9 cellular contexts compared by ENCODE assay signal in genomic region chr1:235504122-235504493, GRCh38. TPM values are rescaled to one million over a fixed set of nuclear protein-coding genes. Genes with fewer than 3 reads are reported as not detected.
DNase-seq lines count a peak whose midpoint lies in the region; FAIRE-seq and TF ChIP-seq lines count a peak whose summit lies in the region.
"Had no signal": no experiment of that assay in that cellular context is flagged by ENCODE, and none has a peak within 500 bp of the region (broad histone marks: within the 10 kb centered on the region; RNA-seq: fewer than 3 reads in every experiment).

Gene B3GALNT2, minus strand, starts transcription at chr1:235504452. Its CDS starts 200 bp downstream, at chr1:235504252.

- H2BK120ac ChIP-seq in H1 (replicated peaks; ENCODE audit: low read depth, low read length): no peak within 1 kb of the TSS

- CTCF ChIA-PET in HEK293 (lab: Yijun Ruan, JAX): interaction anchor here (0.6 to 3.3 kb wide), 27 partner anchors 10 to 1027 kb away, joined by 3 to 22 read pairs (median 4); no protein-coding TSS in a partner anchor
- CTCF ChIA-PET in H1 (lab: Charles Lee; ENCODE audit: partially characterized antibody): interaction anchor here (0.6 to 2.4 kb wide), 33 partner anchors 8 to 1181 kb away, joined by 3 to 9 read pairs (median 4); no protein-coding TSS in a partner anchor

- H3K9ac ChIP-seq in NT2/D1 (ENCODE audit: insufficient read length, low read depth): peak within 1 kb of the TSS; percentile 99
- H3K9ac ChIP-seq in H1 (replicated peaks in 1 of 4; ENCODE audit: extremely low read depth in 1 of 4, low read depth in 3 of 4, low read length in 3 of 4): peak within 1 kb of the TSS; percentile 86 to 92 (median 89)

- no peak for TF ChIP-seq EP300 in H1 (IDR thresholded peaks at IDR 0.05; ENCODE audit: borderline replicate concordance in 1 of 2, low read depth in 2 of 2, low read length in 2 of 2)

- H3K4me1 ChIP-seq in HEK293 (ENCODE audit: control insufficient read depth, insufficient read depth, low read length): peaks cover 8% of the 10 kb centered on the region
- H3K4me1 ChIP-seq in NT2/D1 (ENCODE audit: insufficient read depth, insufficient read length): no peaks in the 10 kb centered on the region
- peaks cover 0 to 6% (median 0%) of the 10 kb centered on the region in 4 experiments; a peak in 2 of 7 replicates for H3K4me1 ChIP-seq in H1 (replicated peaks in 1 of 4; ENCODE audit: control insufficient read depth in 3 of 4, insufficient read depth in 4 of 4, low read length in 3 of 4)

- H3K79me2 ChIP-seq in H1 (ENCODE audit: control insufficient read depth in 1 of 2, insufficient read depth in 2 of 2, low read length in 2 of 2): peaks cover 11 to 46% of the 10 kb centered on the region in 2 experiments

- TF ChIP-seq CTCF in HEK293 (tag by site-specific recombination; IDR thresholded peaks at IDR 0.05): no peak
- TF ChIP-seq CTCF in H1 (IDR thresholded peaks at IDR 0.05; ENCODE audit: control extremely low read depth in 1 of 3, insufficient read depth in 1 of 3, low read depth in 1 of 3, low read length in 3 of 3): no peak

- H3K9me3 ChIP-seq in HEK293 (ENCODE audit: control insufficient read depth, insufficient read depth, low read depth, low read length): no peaks in the 10 kb centered on the region
- no peaks in the 10 kb centered on the region for H3K9me3 ChIP-seq in NT2/D1 (ENCODE audit: insufficient read depth, low read length)
- no peaks in the 10 kb centered on the region for H3K9me3 ChIP-seq in H1 (ENCODE audit: insufficient read depth in 2 of 2, low read depth in 1 of 2, low read length in 1 of 2)

- H3K18ac ChIP-seq in H1 (ENCODE audit: extremely low read depth, low read length): peak within 1 kb of the TSS; percentile 99

- H4K20me1 ChIP-seq in H1 (replicated peaks in 1 of 2; ENCODE audit: control insufficient read depth in 1 of 2, insufficient read depth in 2 of 2, low read length in 2 of 2): peaks cover 3 to 10% of the 10 kb centered on the region in 2 experiments

- H4K91ac ChIP-seq in H1 (replicated peaks; ENCODE audit: insufficient read length, low read length): peak within 1 kb of the TSS; percentile 79

- H3K27ac ChIP-seq in HEK293 (ENCODE audit: extremely low read depth, low read depth, low read length) (peak within 1 kb of the TSS; percentile 94), H1 (ENCODE audit: low read depth, low read length) (peak within 1 kb of the TSS; percentile 91)

- H2BK5ac ChIP-seq in H1 (ENCODE audit: low read depth, low read length): peak within 1 kb of the TSS; percentile 94

- no peaks in the 10 kb centered on the region for H3K79me1 ChIP-seq in H1 (ENCODE audit: low read depth, low read length)

- WGBS in H1 (ENCODE audit: extremely low coverage in 1 of 2, insufficient coverage in 1 of 2, insufficient read length in 1 of 2, insufficient replicate concordance in 2 of 2, low coverage in 1 of 2, low lambda C conversion rate in 2 of 2, missing lambda C conversion rate in 1 of 2), 2 experiments: 0% methylated on average over 18 of the region's 48 CpGs; no CpG with 5 or more reads in 1 of the 2 experiments

- no peak for TF ChIP-seq RAD21 in H1 (IDR thresholded peaks at IDR 0.05 in 1 of 2, conservative IDR thresholded peaks at IDR 0.05 in 1 of 2; ENCODE audit: low read depth in 2 of 2, low read length in 2 of 2)

- peak within 1 kb of the TSS; percentile 95 for H2AFZ ChIP-seq in H1 (ENCODE audit: low read length)

- H3K23ac ChIP-seq in H1 (ENCODE audit: insufficient read length): no peak within 1 kb of the TSS

- TF ChIP-seq POLR2A in GM18526 (IDR thresholded peaks at IDR 0.05; ENCODE audit: extremely low read depth, insufficient read length): peak; percentile 47
- peak; percentile 84 for TF ChIP-seq POLR2A in H1 (IDR thresholded peaks at IDR 0.05; ENCODE audit: control extremely low read depth in 1 of 2, low read depth in 2 of 2, low read length in 2 of 2)

- DNase-seq in NT2/D1 (ENCODE audit: low read depth, low spot score) (no peak), H1 (ENCODE audit: low read depth in 1 of 2, low spot score in 2 of 2) (no peak), myocyte (ENCODE audit: low read depth) (no peak), NCI-H187 (lab: John Stamatoyannopoulos, UW) (no peak), COR-L47 (lab: John Stamatoyannopoulos, UW) (no peak), NCI-H524 treated with DMSO at 0.1 percent for 48 hours (lab: John Stamatoyannopoulos, UW) (no peak)

- peak within 1 kb of the TSS; percentile 95 for H3K56ac ChIP-seq in H1 (replicated peaks; ENCODE audit: insufficient read length, low read depth, low read length)

- H4K5ac ChIP-seq in H1 (ENCODE audit: insufficient read length, low read depth, low read length): peak within 1 kb of the TSS; percentile 95

- H3K27me3 ChIP-seq in NT2/D1 (ENCODE audit: insufficient read depth, insufficient read length) (no peaks in the 10 kb centered on the region), H1 (replicated peaks in 1 of 4; ENCODE audit: control insufficient read depth in 3 of 4, extremely low read depth in 1 of 4, insufficient read depth in 3 of 4, low read length in 3 of 4) (no peaks in the 10 kb centered on the region)

- H2BK20ac ChIP-seq in H1 (ENCODE audit: low read length): no peak within 1 kb of the TSS

- POLR2A ChIA-PET in HEK293 (lab: Yijun Ruan, JAX) (interaction anchor here (0.5 to 3.2 kb wide), 52 partner anchors 8 to 1131 kb away, joined by 3 to 21 read pairs (median 4); partner anchors contain the start of genes ARID4B, COA6, GGPS1 and LYST), H1 (lab: Charles Lee; ENCODE audit: partially characterized antibody) (interaction anchor here (0.5 to 2.3 kb wide), 11 partner anchors 10 to 376 kb away, joined by 3 to 8 read pairs (median 5); partner anchors contain the start of genes ARID4B, GGPS1 and TOMM20)

- no peaks in the 10 kb centered on the region; a peak in 1 of 3 replicates for H3K36me3 ChIP-seq in HEK293 (ENCODE audit: control insufficient read depth in 2 of 2, insufficient read depth in 1 of 2, low read length in 2 of 2)
- H3K36me3 ChIP-seq in NT2/D1 (ENCODE audit: insufficient read depth, insufficient read length, low read length): peaks cover 4% of the 10 kb centered on the region
- no peaks in the 10 kb centered on the region for H3K36me3 ChIP-seq in H1 (ENCODE audit: control insufficient read depth in 2 of 4, insufficient read depth in 4 of 4, low read length in 3 of 4)

- 0 out of 2 replicates have a peak within 1 kb of the TSS, but pooled peaks have one; percentile 8 for H2BK15ac ChIP-seq in H1 (ENCODE audit: low read length)

- peak within 1 kb of the TSS; percentile 97 for H4K8ac ChIP-seq in H1 (ENCODE audit: extremely low read depth, insufficient read depth, low read length)

- H3K4me3 ChIP-seq in HEK293 (ENCODE audit: low read depth, low read length) (peak within 1 kb of the TSS; percentile 94), NT2/D1 (ENCODE audit: insufficient read length, low read depth) (peak within 1 kb of the TSS; percentile 98), H1 (ENCODE audit: extremely low read depth in 1 of 4, insufficient read depth in 2 of 4, low read depth in 3 of 4, low read length in 4 of 4) (peak within 1 kb of the TSS; percentile 81 to 95 (median 91))

- FAIRE-seq in H1 (lab: Jason Lieb, UNC): no peak
- FAIRE-seq: islet of Langerhans had no signal

- peak within 1 kb of the TSS; percentile 93 for H3K4ac ChIP-seq in H1 (replicated peaks; ENCODE audit: insufficient read length, low read depth, low read length)

- H3K23me2 ChIP-seq in H1 (ENCODE audit: low read depth, low read length): peaks cover 8% of the 10 kb centered on the region; the same call in 1 of the 2 replicates

- H3K14ac ChIP-seq in H1 (ENCODE audit: insufficient read length): no peak within 1 kb of the TSS

- H2BK12ac ChIP-seq in H1 (ENCODE audit: low read depth, low read length): peak within 1 kb of the TSS; percentile 86; the same call in 1 of the 2 replicates

- peak within 1 kb of the TSS; percentile 83 to 86 for H3K4me2 ChIP-seq in H1 (ENCODE audit: insufficient read depth in 1 of 2, low read depth in 2 of 2, low read length in 2 of 2)

- no peak within 1 kb of the TSS for H2AK5ac ChIP-seq in H1 (ENCODE audit: low read depth, low read length)

TF ChIP-seq in HEK293, 187 proteins besides CTCF, POLR2A, EP300 and RAD21 (continues in another document):
- TF ChIP-seq ZNF341 (tag by site-specific recombination; IDR thresholded peaks at IDR 0.05; ENCODE audit: low read depth) (peak; percentile 69; the same call in 1 of the 2 replicates), ELK4 (IDR thresholded peaks at IDR 0.05; ENCODE audit: borderline replicate concordance, low read depth, low read length) (no peak)

TF ChIP-seq in H1, 55 proteins besides CTCF, POLR2A, EP300 and RAD21:
- TF ChIP-seq SIRT6 (IDR thresholded peaks at IDR 0.05; ENCODE audit: low read length): no peak
- TF ChIP-seq ASH2L (IDR thresholded peaks at IDR 0.05; ENCODE audit: low read length): peak; percentile 42
- no peak for TF ChIP-seq SAP30 (IDR thresholded peaks at IDR 0.05; ENCODE audit: insufficient read depth, insufficient replicate concordance, low read length)
- peak; percentile 93 for TF ChIP-seq TAF1 (IDR thresholded peaks at IDR 0.05; ENCODE audit: low read depth, low read length)
- no peak for TF ChIP-seq CEBPB (IDR thresholded peaks at IDR 0.05; ENCODE audit: low read depth, low read length)
- TF ChIP-seq CREB1 (IDR thresholded peaks at IDR 0.05): no peak
- no peak for TF ChIP-seq JUND (IDR thresholded peaks at IDR 0.05; ENCODE audit: low read length)
- TF ChIP-seq PHF8 (conservative IDR thresholded peaks at IDR 0.05; ENCODE audit: low read depth, low read length): peak; percentile 68
- TF ChIP-seq TEAD4 (IDR thresholded peaks at IDR 0.05; ENCODE audit: low read depth, low read length): no peak
- TF ChIP-seq TBP (IDR thresholded peaks at IDR 0.05; ENCODE audit: low read depth, low read length): peak; percentile 45; the same call in 1 of the 2 replicates
- TF ChIP-seq KDM1A (IDR thresholded peaks at IDR 0.05; ENCODE audit: borderline replicate concordance, low read length): no peak
- TF ChIP-seq ZNF274 (IDR thresholded peaks at IDR 0.05; ENCODE audit: borderline replicate concordance, extremely low read depth, low read length): no peak
- TF ChIP-seq EZH2 (IDR thresholded peaks at IDR 0.05; ENCODE audit: low read depth, low read length, severe bottlenecking): no peak
- TF ChIP-seq POLR2AphosphoS5 (IDR thresholded peaks at IDR 0.05; ENCODE audit: low read depth, low read length): peak; percentile 90

RNA-seq across cellular contexts. Expression of gene B3GALNT2, which starts in this region (rescaled TPM):
- 36.4 and 39.4 TPM in 2 replicates for total RNA-seq in H1 (2021; fragmentation: NEBNext Ultra II Directional; extraction: Animal tissue kit (Norgen Biotek cat#: 25700))
- 12.2 and 15.4 TPM in 2 replicates for polyA plus RNA-seq in H1 (2011; rRNA removed)
- polyA plus RNA-seq in H1 (2011; cell fraction: cytosol; rRNA removed): 19.8 TPM
- 13.4 TPM for polyA plus RNA-seq in H1 (2011; cell fraction: nucleus; rRNA removed)
- 19.5 to 23.5 TPM (median 21.5 TPM) in 4 replicates for polyA plus RNA-seq in H1 (2012, experiment 1 of 2)
- 1.5 TPM for polyA plus RNA-seq in H1 (2012, experiment 2 of 2)
- polyA plus RNA-seq in H1 (2013, experiment 1 of 2): 21.8 TPM
- 22.8 TPM for polyA plus RNA-seq in H1 (2013, experiment 2 of 2)
- polyA minus RNA-seq in H1 (2011; rRNA and poly(A)+ RNA removed): 58.9 and 70.8 TPM in 2 replicates
- polyA minus RNA-seq in H1 (2011; cell fraction: cytosol; rRNA and poly(A)+ RNA removed): 30.5 TPM
- polyA minus RNA-seq in H1 (2011; cell fraction: nucleus; rRNA and poly(A)+ RNA removed): 40.8 TPM
- total RNA-seq in myocyte: 28.2 and 33.2 TPM in 2 replicates
- 16.9 TPM for polyA plus RNA-seq in myocyte (2012)
